In genomic region chr16:13110124-13110796, GRCh38 we compare ENCODE assay signal across 1 cellular context.
TF ChIP-seq lines count a peak whose summit lies in the region.

No MANE protein-coding gene starts in this region.

TF ChIP-seq in HepG2, 621 proteins besides CTCF, POLR2A, EP300 and RAD21 (continued from another document and continues in another):
- TF ChIP-seq PRDM10 (CRISPR knock-in tag; IDR thresholded peaks at IDR 0.05; ENCODE audit: low read depth) (0 out of 2 replicates have a peak, but pooled peaks have one; percentile 28), SMYD3 (CRISPR knock-in tag; IDR thresholded peaks at IDR 0.05) (no peak), ZBTB34 (CRISPR knock-in tag; IDR thresholded peaks at IDR 0.05) (no peak), PHF20 (CRISPR knock-in tag; IDR thresholded peaks at IDR 0.05) (no peak), USF2 (IDR thresholded peaks at IDR 0.05; ENCODE audit: low read depth, low read length) (peak; percentile 70), USF2 (CRISPR knock-in tag; IDR thresholded peaks at IDR 0.05; ENCODE audit: borderline replicate concordance) (no peak), AFF4 (CRISPR knock-in tag; IDR thresholded peaks at IDR 0.05) (no peak), MXD4 (CRISPR knock-in tag; IDR thresholded peaks at IDR 0.05) (0 out of 2 replicates have a peak, but pooled peaks have one; percentile 53), NCOA1 (CRISPR knock-in tag; IDR thresholded peaks at IDR 0.05) (0 out of 2 replicates have a peak, but pooled peaks have one; percentile 69), MAX (IDR thresholded peaks at IDR 0.05) (peak; percentile 42; the same call in 1 of the 2 replicates), ZNF501 (CRISPR knock-in tag; IDR thresholded peaks at IDR 0.05) (peak; percentile 70), ZNF878 (CRISPR knock-in tag; IDR thresholded peaks at IDR 0.05) (peak; percentile 61; the same call in 1 of the 2 replicates), ZNF580 (CRISPR knock-in tag; IDR thresholded peaks at IDR 0.05; ENCODE audit: borderline replicate concordance, low read depth) (0 out of 2 replicates have a peak, but pooled peaks have one; percentile 30), PAXIP1 (CRISPR knock-in tag; conservative IDR thresholded peaks at IDR 0.05) (peak; percentile 81), ZNF44 (CRISPR knock-in tag; IDR thresholded peaks at IDR 0.05) (no peak), HNF4G (IDR thresholded peaks at IDR 0.05; ENCODE audit: borderline replicate concordance, low read depth, low read length) (peak; percentile 90), HNF4G (CRISPR knock-in tag; IDR thresholded peaks at IDR 0.05; ENCODE audit: borderline replicate concordance, low read depth) (no peak; the same call in 1 of the 2 replicates), ELF1 (CRISPR knock-in tag; IDR thresholded peaks at IDR 0.05) (peak; percentile 16; the same call in 1 of the 2 replicates), PRDM4 (CRISPR knock-in tag; IDR thresholded peaks at IDR 0.05; ENCODE audit: borderline replicate concordance) (no peak), ASH2L (IDR thresholded peaks at IDR 0.05; ENCODE audit: insufficient read length, low read depth, low read length) (peak; percentile 91), HNF1A (IDR thresholded peaks at IDR 0.05; ENCODE audit: low read depth) (0 out of 2 replicates have a peak, but pooled peaks have one; percentile 21), HNF1A (CRISPR knock-in tag; IDR thresholded peaks at IDR 0.05; ENCODE audit: borderline replicate concordance) (peak; percentile 31; the same call in 1 of the 2 replicates), FOXP1 (IDR thresholded peaks at IDR 0.05) (peak; percentile 51; the same call in 1 of the 2 replicates), FOXP1 (CRISPR knock-in tag; IDR thresholded peaks at IDR 0.05) (0 out of 2 replicates have a peak, but pooled peaks have one; percentile 36), RFX5 (IDR thresholded peaks at IDR 0.05; ENCODE audit: low read depth, low read length) (peak; percentile 14), PBX2 (CRISPR knock-in tag; IDR thresholded peaks at IDR 0.05) (peak; percentile 67; the same call in 1 of the 2 replicates), KLF11 (CRISPR knock-in tag; IDR thresholded peaks at IDR 0.05) (0 out of 2 replicates have a peak, but pooled peaks have one; percentile 52), ZBTB21 (CRISPR knock-in tag; IDR thresholded peaks at IDR 0.05) (0 out of 2 replicates have a peak, but pooled peaks have one; percentile 11), ZNF333 (CRISPR knock-in tag; IDR thresholded peaks at IDR 0.05; ENCODE audit: borderline replicate concordance) (no peak)
